In the genomic region with DNA sequence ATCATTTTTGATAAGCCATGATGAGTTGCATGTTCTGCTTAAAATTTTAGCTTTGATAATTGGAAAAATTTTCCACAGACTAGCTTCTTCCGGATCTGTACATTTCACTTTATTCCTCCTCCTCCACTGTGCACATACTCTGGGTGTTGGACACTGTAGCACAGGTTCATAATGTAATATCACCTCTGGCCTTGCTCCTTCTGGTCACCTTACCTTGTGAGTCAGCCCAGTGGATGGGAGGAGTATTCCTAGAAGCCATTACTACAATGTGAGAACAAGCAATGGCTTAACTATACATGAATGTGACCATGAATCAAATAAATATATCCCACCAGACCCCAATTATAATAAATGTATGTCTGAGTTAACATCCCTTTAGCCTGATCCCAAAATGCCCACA, we compare ENCODE assay signal across 24 cellular contexts.
"Had no signal": no experiment of that assay in that cellular context is flagged by ENCODE, and none has a peak within 500 bp of the region (broad histone marks: within the 10 kb centered on the region; RNA-seq: fewer than 3 reads in every experiment).

No MANE protein-coding gene starts in this region.

- ATAC-seq: foreskin keratinocyte, gastroesophageal sphincter, heart left ventricle, left lung, left ventricle myocardium superior, lower lobe of right lung had no signal

- H3K4me3 ChIP-seq: coronary artery, dorsolateral prefrontal cortex, esophagus muscularis mucosa, gastroesophageal sphincter, heart left ventricle, hepatocyte, left lung, lower lobe of right lung had no signal

- H3K27me3 ChIP-seq: foreskin keratinocyte had no signal

- H3K4me2 ChIP-seq: hepatocyte had no signal

- H3K27ac Mint-ChIP-seq: immature natural killer cell, naive B cell had no signal

- H3K4me3 Mint-ChIP-seq: immature natural killer cell, naive B cell had no signal

- H3K36me3 ChIP-seq: esophagus muscularis mucosa, gastroesophageal sphincter, heart left ventricle, left lung, lower lobe of right lung had no signal

- H3K4me1 Mint-ChIP-seq: immature natural killer cell, naive B cell had no signal

- FAIRE-seq: colon, endothelial cell of umbilical vein, frontal cortex, kidney had no signal

- H2AFZ ChIP-seq: hepatocyte had no signal

- H3K79me2 ChIP-seq: hepatocyte had no signal

- H3K4me1 ChIP-seq: esophagus muscularis mucosa, gastroesophageal sphincter, heart left ventricle, left lung, lower lobe of right lung had no signal

- H3K27ac ChIP-seq: coronary artery, dorsolateral prefrontal cortex, esophagus muscularis mucosa, foreskin keratinocyte, gastroesophageal sphincter, heart left ventricle, hepatocyte, left lung, lower lobe of right lung had no signal

- DNase-seq: dermis blood vessel endothelial cell; dorsolateral prefrontal cortex; effector CD4-positive, alpha-beta T cell; effector memory CD4-positive, alpha-beta T cell; foreskin keratinocyte; heart left ventricle; hypothalamus; immature natural killer cell; islet precursor cell; kidney; kidney glomerular epithelial cell; left lung; left ventricle myocardium superior; lower lobe of right lung; mesendoderm; midbrain; naive B cell had no signal
